18 cellular contexts compared by ENCODE assay signal in genomic region chr19:3855321-3855720, GRCh38. TPM values are rescaled to one million over a fixed set of nuclear protein-coding genes. Genes with fewer than 3 reads are reported as not detected.
A peak's percentile ranks its signal among the peaks of the same experiment; 100 is the strongest.
DNase-seq lines count a peak whose midpoint lies in the region; ATAC-seq, FAIRE-seq and TF ChIP-seq lines count a peak whose summit lies in the region.
"Had no signal": no experiment of that assay in that cellular context is flagged by ENCODE, and none has a peak within 500 bp of the region (broad histone marks: within the 10 kb centered on the region; RNA-seq: fewer than 3 reads in every experiment).

No MANE protein-coding gene starts in this region.

- no peaks in the 10 kb centered on the region for H3K36me3 ChIP-seq in small intestine (ENCODE audit: control insufficient read depth in 2 of 2, insufficient read depth in 2 of 2, low read length in 2 of 2)
- no peaks in the 10 kb centered on the region for H3K36me3 ChIP-seq in vagina
- H3K36me3 ChIP-seq: thyroid gland had no signal

- H3K27ac ChIP-seq in small intestine (ENCODE audit: low read depth in 1 of 2, low read length in 1 of 2) (no peak overlapping the region), vagina (no peak overlapping the region)
- H3K27ac ChIP-seq: C4-2B, thyroid gland had no signal

- no peak for TF ChIP-seq CTCF in vagina (IDR thresholded peaks at IDR 0.05)

- H3K27me3 ChIP-seq in small intestine (ENCODE audit: control insufficient read depth in 2 of 2, insufficient read depth in 2 of 2, low read length in 2 of 2): no peaks in the 10 kb centered on the region
- H3K27me3 ChIP-seq in vagina: no peaks in the 10 kb centered on the region
- H3K27me3 ChIP-seq: thyroid gland had no signal

- no peak for FAIRE-seq in small intestine (lab: Jason Lieb, UNC)
- FAIRE-seq: TTC549 had no signal

- TF ChIP-seq POLR2A in vagina (IDR thresholded peaks at IDR 0.05): no peak

- no peak overlapping the region for H3K4me3 ChIP-seq in small intestine (ENCODE audit: low read depth in 1 of 2, low read length in 2 of 2)
- no peak overlapping the region for H3K4me3 ChIP-seq in vagina
- H3K4me3 ChIP-seq: thyroid gland had no signal

- no peak for ATAC-seq in GM18873 (IDR thresholded peaks at IDR 0.05; ENCODE audit: low FRiP score, unreplicated experiment)

- 13 to 63% (median 38%) methylated on average over 19 of the region's 19 CpGs for WGBS in small intestine, 3 donors

- peaks cover 2% of the 10 kb centered on the region for H3K9me3 ChIP-seq in small intestine (ENCODE audit: control insufficient read depth, low read depth)
- peaks cover 8% of the 10 kb centered on the region for H3K9me3 ChIP-seq in vagina
- H3K9me3 ChIP-seq: thyroid gland had no signal

- no peaks in the 10 kb centered on the region for H3K4me1 ChIP-seq in small intestine (ENCODE audit: control insufficient read depth in 2 of 2, insufficient read depth in 1 of 2, low read depth in 1 of 2, low read length in 1 of 2)
- no peaks in the 10 kb centered on the region for H3K4me1 ChIP-seq in vagina
- H3K4me1 ChIP-seq: thyroid gland had no signal

- intact Hi-C loops in vagina (cut with DNase I): no loop called here

- peak; percentile 88 for DNase-seq in DMS53 (lab: John Stamatoyannopoulos, UW)
- DNase-seq in HuH-7.5 (ENCODE audit: low spot score): peak; percentile 49
- peak; percentile 78 for DNase-seq in SW480 (ENCODE audit: low spot score)
- DNase-seq in small intestine: peak; percentile 88
- DNase-seq in NCI-H1092 treated with DMSO at 0.1 percent for 48 hours (lab: John Stamatoyannopoulos, UW): no peak
- no peak for DNase-seq in vagina (ENCODE audit: extremely low spot score in 2 of 2)
- DNase-seq: activated CD4-positive, alpha-beta T cell treated with anti-CD3 and anti-CD28 coated beads, Interleukin-2, amount 10 ng/mL, durations not matched to agents 24 days and 14 days; activated naive CD8-positive, alpha-beta T cell treated with anti-CD3 and anti-CD28 coated beads, Interleukin-2, amount 10 ng/mL, durations not matched to agents 7 days and 5 days; central memory CD4-positive, alpha-beta T cell; hypothalamus; NCI-H1436; thyroid gland had no signal

RNA-seq across cellular contexts. Expression of gene ZFR2, which starts 13.5 kb away (rescaled TPM):
- under 1 TPM in 1 of 3 donors, not detected in 2; 0.75 TPM for polyA plus RNA-seq in small intestine
- not detected for total RNA-seq in vagina
- total RNA-seq: activated CD4-positive, alpha-beta T cell treated with anti-CD3 and anti-CD28 coated beads, Interleukin-2, amount 10 ng/mL, durations not matched to agents 24 days and 14 days; NCI-H460; thyroid gland had no signal

RNA-seq across cellular contexts. Expression of gene ATCAY, which starts 25.2 kb away (rescaled TPM):
- polyA plus RNA-seq in small intestine: 1 to 10 TPM in 1 of 3 donors, under 1 TPM in 1, not detected in 1; 0.27 to 3.0 TPM
- total RNA-seq in vagina: 0.98 TPM
- total RNA-seq: activated CD4-positive, alpha-beta T cell treated with anti-CD3 and anti-CD28 coated beads, Interleukin-2, amount 10 ng/mL, durations not matched to agents 24 days and 14 days; activated naive CD8-positive, alpha-beta T cell treated with anti-CD3 and anti-CD28 coated beads, Interleukin-2, amount 10 ng/mL, durations not matched to agents 7 days and 5 days; kidney epithelial cell; NCI-H460; omental fat pad had no signal

Comparison
In these comparisons a context has a peak if more than half of its experiments do, and no peak if none do; other contexts are left out.
1. DNase-seq: peak in DMS53 (single experiment), HuH-7.5 (single experiment), SW480 (single experiment) and small intestine (single experiment); none in NCI-H1092 treated with DMSO at 0.1 percent for 48 hours (single experiment) and vagina (0 of 2).